ENCODE assay signal across 1 cellular context in the genomic region with DNA sequence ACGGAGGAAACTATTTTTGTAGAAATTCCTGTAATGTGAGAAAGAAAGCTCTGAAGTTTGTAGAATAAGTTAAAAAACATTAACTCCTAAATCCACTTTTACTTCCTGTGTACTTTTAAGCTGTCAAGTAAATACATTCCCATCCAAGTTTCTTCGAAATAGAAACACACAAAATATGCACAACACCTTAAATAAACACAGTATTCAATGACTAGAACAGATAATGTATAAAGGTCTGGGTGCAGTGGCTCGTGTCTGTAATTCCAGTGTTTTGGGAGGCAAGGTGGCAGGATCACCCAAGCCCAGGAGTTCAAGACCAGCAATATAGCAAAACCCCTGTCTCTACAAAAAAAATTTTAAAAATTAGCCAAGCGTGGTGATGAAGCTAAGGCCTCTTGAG.
TF ChIP-seq lines count a peak whose summit lies in the region.

No MANE protein-coding gene starts in this region.

TF ChIP-seq in GM23338, 12 proteins besides CTCF, POLR2A, EP300 and RAD21 (continued from another document):
- TF ChIP-seq EZH2 (IDR thresholded peaks at IDR 0.05; ENCODE audit: low read depth, unreplicated experiment) (no peak), STAT1 (IDR thresholded peaks at IDR 0.05; ENCODE audit: unreplicated experiment) (no peak)
